8 cellular contexts compared by ENCODE assay signal in the genomic region with DNA sequence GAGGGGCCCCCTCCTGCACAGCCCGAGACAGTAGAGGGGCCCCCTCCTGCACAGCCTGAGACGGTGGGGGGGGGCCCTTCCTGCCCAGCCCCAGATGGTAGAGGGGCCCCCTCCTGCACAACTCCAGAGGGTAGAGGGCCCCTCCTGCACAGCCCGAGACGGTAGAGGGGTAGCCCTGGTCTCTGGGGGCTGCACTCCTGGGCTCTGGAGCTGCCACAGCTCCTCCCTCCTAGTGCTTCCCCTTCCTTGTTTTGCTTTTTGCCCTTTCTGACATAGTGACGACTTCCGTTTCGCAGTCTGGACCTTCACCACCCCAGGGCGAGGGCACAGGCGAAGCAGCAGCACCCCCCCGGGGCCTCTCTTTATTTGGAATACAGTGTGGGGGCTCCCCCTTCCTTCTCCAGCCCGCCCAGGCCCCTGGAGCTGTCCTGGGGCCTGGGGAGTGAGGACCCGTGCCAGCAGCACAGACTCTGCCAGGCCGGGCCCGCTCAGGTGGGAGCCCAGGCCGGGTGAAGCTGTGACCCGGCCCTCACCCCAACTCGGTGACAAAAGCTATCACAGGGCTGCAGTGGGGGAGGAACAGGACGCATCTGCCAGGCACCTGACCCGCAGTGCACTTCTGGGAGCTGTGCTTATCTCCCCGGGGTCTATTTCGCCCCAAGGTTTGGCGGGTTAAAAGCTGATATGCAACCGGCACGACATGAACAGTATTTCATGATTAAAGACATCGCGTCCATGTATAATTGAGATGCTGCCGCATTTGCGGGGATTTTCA. TPM values are rescaled to one million over a fixed set of nuclear protein-coding genes. Genes with fewer than 3 reads are reported as not detected.
DNase-seq lines count a peak whose midpoint lies in the region; ATAC-seq and TF ChIP-seq lines count a peak whose summit lies in the region.

No MANE protein-coding gene starts in this region.

- no peaks in the 10 kb centered on the region for H3F3A ChIP-seq in Loucy (ENCODE audit: low read depth)

- H3K27me3 ChIP-seq in Loucy (ENCODE audit: insufficient read depth, low read length, poor library complexity, severe bottlenecking): no peaks in the 10 kb centered on the region

- POLR2A ChIA-PET in activated B cell treated with CpG ODN at 0.5 μM for 24 hours (lab: Charles Lee): interaction anchor here (0.6 to 8.1 kb wide), 33 partner anchors 8 to 1647 kb away, joined by 3 to 224 read pairs (median 4); partner anchors contain the start of genes CEP104, DFFB, FAAP20 and MORN1

- CTCF ChIA-PET in Calu3 (lab: Charles Lee) (no interaction called here), activated B cell treated with CpG ODN at 0.5 μM for 24 hours (lab: Charles Lee) (interaction anchor here (0.7 to 3.7 kb wide), 12 partner anchors 8 to 390 kb away, joined by 3 to 39 read pairs (median 4); partner anchors contain the start of genes PANK4 and TNFRSF14)

- H3K4me3 Mint-ChIP-seq in Calu3 (ENCODE audit: low read depth, unreplicated experiment) (peak overlapping the region; percentile 72), activated B cell treated with CpG ODN at 0.5 μM for 24 hours (peak overlapping the region; percentile 92)

- ATAC-seq in GM21526 (IDR thresholded peaks at IDR 0.05; ENCODE audit: low FRiP score, unreplicated experiment) (peak; percentile 27), activated B cell treated with CpG ODN at 0.5 μM for 24 hours (ENCODE audit: low read depth) (peak; percentile 53), HG03025 (IDR thresholded peaks at IDR 0.05; ENCODE audit: low FRiP score, unreplicated experiment) (no peak)

- BruUV-seq in Calu3 (replicated peaks; lab: Mats Ljungman, UMichigan): TSS peak; percentile 31

- DNase-seq in Calu3: peak; percentile 56
- DNase-seq in activated B cell treated with CpG ODN at 0.5 μM for 24 hours: peak; percentile 74
- DNase-seq in cardiac fibroblast (ENCODE audit: low read depth in 2 of 2): peak; percentile 34 to 57
- peak; percentile 33 for DNase-seq in iris pigment epithelial cell (ENCODE audit: low read depth)
- DNase-seq in stimulated activated CD4-positive, alpha-beta T cell treated with anti-CD3 and anti-CD28 coated beads, Interleukin-15, amount 100 ng/mL, for 1 hour (ENCODE audit: low read depth in 1 of 2, low spot score in 1 of 2): peak; percentile 40 to 47

- peak overlapping the region; percentile 98 for H3K9ac ChIP-seq in Loucy (ENCODE audit: low read depth, low read length, poor library complexity, severe bottlenecking)

- H2AFZ ChIP-seq in Loucy (ENCODE audit: low read length): no peak overlapping the region; the same call in 1 of the 2 replicates

- no peaks in the 10 kb centered on the region for H3K9me3 ChIP-seq in Loucy (ENCODE audit: insufficient read depth, low read depth, low read length)

- H3K9me3 Mint-ChIP-seq in Calu3 (ENCODE audit: low read depth, unreplicated experiment) (no peaks in the 10 kb centered on the region), activated B cell treated with CpG ODN at 0.5 μM for 24 hours (peaks cover 3% of the 10 kb centered on the region)

- TF ChIP-seq CTCF in Calu3 (IDR thresholded peaks at IDR 0.05; ENCODE audit: unreplicated experiment) (no peak), Loucy (conservative IDR thresholded peaks at IDR 0.05; ENCODE audit: low read length) (no peak), activated B cell treated with CpG ODN at 0.5 μM for 24 hours (IDR thresholded peaks at IDR 0.05) (no peak), cardiac fibroblast (IDR thresholded peaks at IDR 0.05; ENCODE audit: low read depth, low read length) (no peak)

- H3K4me2 ChIP-seq in Loucy (ENCODE audit: low read depth, low read length, poor library complexity, severe bottlenecking): peak overlapping the region; percentile 78

- no peaks in the 10 kb centered on the region for H3K36me3 ChIP-seq in Loucy (ENCODE audit: insufficient read depth, low read length)

- H3K4me3 ChIP-seq in Loucy (ENCODE audit: low read length, poor library complexity, severe bottlenecking) (peak overlapping the region; percentile 92), cardiac fibroblast (replicated peaks in 1 of 2; ENCODE audit: low read depth in 2 of 2, low read length in 2 of 2) (peak overlapping the region; percentile 66 to 76)

- no peaks in the 10 kb centered on the region for H3K9me2 ChIP-seq in Loucy (replicated peaks; ENCODE audit: low read depth, low read length)

- peaks cover 7% of the 10 kb centered on the region; the same call in 1 of the 2 replicates for H3K79me2 ChIP-seq in Loucy (ENCODE audit: insufficient read depth, low read length)

- H3K27ac Mint-ChIP-seq in Calu3 (ENCODE audit: unreplicated experiment) (peak overlapping the region; percentile 24), activated B cell treated with CpG ODN at 0.5 μM for 24 hours (peak overlapping the region; percentile 93)

- H3K4me1 Mint-ChIP-seq in Calu3 (ENCODE audit: low read depth, unreplicated experiment): peaks cover 20% of the 10 kb centered on the region
- peaks cover 56% of the 10 kb centered on the region for H3K4me1 Mint-ChIP-seq in activated B cell treated with CpG ODN at 0.5 μM for 24 hours

- H4K20me1 ChIP-seq in Loucy (ENCODE audit: insufficient read depth, low read length, poor library complexity, severe bottlenecking): peaks cover 3% of the 10 kb centered on the region

- peaks cover 45% of the 10 kb centered on the region for H3K36me3 Mint-ChIP-seq in Calu3 (ENCODE audit: insufficient read depth, unreplicated experiment)
- H3K36me3 Mint-ChIP-seq in activated B cell treated with CpG ODN at 0.5 μM for 24 hours (ENCODE audit: low read depth): peaks cover 5% of the 10 kb centered on the region

- H3K27me3 Mint-ChIP-seq in Calu3 (ENCODE audit: unreplicated experiment) (no peaks in the 10 kb centered on the region), activated B cell treated with CpG ODN at 0.5 μM for 24 hours (no peaks in the 10 kb centered on the region)

- H3K4me1 ChIP-seq in Loucy (ENCODE audit: insufficient read depth, low read length, poor library complexity, severe bottlenecking): peaks cover 30% of the 10 kb centered on the region

- intact Hi-C loops in Calu3 (cut with micrococcal nuclease; ENCODE audit: unreplicated experiment) (loop anchor here (2.0 kb wide), 1 partner anchor 41 kb away; no protein-coding TSS in a partner anchor), activated B cell treated with CpG ODN at 0.5 μM for 24 hours (cut with micrococcal nuclease) (loop anchor here (1.0 to 10.0 kb wide), 10 partner anchors 29 to 1319 kb away; partner anchors contain the start of genes C1orf174, MORN1, NADK and PANK4)

RNA-seq across cellular contexts. Expression of gene PRXL2B, which starts 1.1 kb away (rescaled TPM):
- total RNA-seq in Calu3 (2022) (31.0 and 51.5 TPM in 2 replicates), activated B cell treated with CpG ODN at 0.5 μM for 24 hours (12.6 and 13.5 TPM in 2 replicates)

RNA-seq across cellular contexts. Expression of gene TNFRSF14, which starts 29.3 kb away (rescaled TPM):
- total RNA-seq in Calu3 (2022): 24.4 and 33.4 TPM in 2 replicates
- total RNA-seq in activated B cell treated with CpG ODN at 0.5 μM for 24 hours: 140 and 148 TPM in 2 replicates

RNA-seq across cellular contexts. Expression of gene MMEL1, which starts 47.3 kb away (rescaled TPM):
- total RNA-seq in Calu3 (2022) (5.6 and 10.9 TPM in 2 replicates), activated B cell treated with CpG ODN at 0.5 μM for 24 hours (not detected in 2 replicates)

RNA-seq across cellular contexts. Expression of gene HES5, which starts 55.4 kb away (rescaled TPM):
- total RNA-seq in Calu3 (2022) (not detected in 2 replicates), activated B cell treated with CpG ODN at 0.5 μM for 24 hours (not detected in 2 replicates)

RNA-seq across cellular contexts. Expression of gene PANK4, which starts 59.1 kb away (rescaled TPM):
- total RNA-seq in Calu3 (2022) (24.4 and 24.7 TPM in 2 replicates), activated B cell treated with CpG ODN at 0.5 μM for 24 hours (43.1 and 54.0 TPM in 2 replicates)
